ENCODE assay signal across 1 cellular context in the genomic region with DNA sequence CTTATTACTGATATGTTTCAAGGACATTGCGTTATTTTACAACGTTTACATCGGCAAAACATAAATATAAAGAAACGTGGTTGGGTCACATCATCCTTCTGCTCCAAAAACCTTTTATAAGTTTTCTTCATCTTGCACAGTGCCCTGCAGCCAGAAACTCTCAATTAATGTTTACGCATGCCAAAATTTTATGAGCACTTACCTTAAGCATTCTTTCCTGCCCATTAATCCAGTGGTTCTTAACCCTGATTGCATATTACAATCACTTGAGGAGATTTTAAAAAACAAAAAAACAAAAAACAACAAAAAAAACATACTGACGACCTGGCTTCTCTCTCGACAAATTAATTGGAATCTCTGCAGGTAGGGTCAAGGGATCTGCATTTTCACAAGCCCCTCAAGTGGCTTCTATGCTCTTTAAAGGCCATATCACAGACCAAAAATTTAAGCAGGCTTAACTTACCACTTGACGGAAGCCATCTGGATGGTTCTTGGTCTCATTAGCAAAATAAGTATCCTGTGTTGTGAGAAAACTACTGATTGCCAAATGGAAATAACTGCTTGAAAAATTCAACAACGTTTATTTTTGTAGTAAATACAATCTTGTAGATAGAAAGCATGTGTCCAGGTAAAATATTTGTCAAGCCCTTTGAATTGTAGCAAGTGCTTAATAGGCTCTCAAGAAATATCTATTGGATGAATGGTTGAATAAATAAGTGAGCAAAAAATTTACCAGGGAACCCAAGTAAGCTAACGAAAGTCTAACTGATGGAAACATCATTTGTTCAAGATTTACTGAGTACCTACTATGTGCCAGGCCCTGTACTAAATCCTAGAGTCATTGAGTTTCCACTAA.
TF ChIP-seq lines count a peak whose summit lies in the region.

No MANE protein-coding gene starts in this region.

TF ChIP-seq in H1, 55 proteins besides CTCF, POLR2A, EP300 and RAD21 (continued from another document):
- TF ChIP-seq, protein P1, sequence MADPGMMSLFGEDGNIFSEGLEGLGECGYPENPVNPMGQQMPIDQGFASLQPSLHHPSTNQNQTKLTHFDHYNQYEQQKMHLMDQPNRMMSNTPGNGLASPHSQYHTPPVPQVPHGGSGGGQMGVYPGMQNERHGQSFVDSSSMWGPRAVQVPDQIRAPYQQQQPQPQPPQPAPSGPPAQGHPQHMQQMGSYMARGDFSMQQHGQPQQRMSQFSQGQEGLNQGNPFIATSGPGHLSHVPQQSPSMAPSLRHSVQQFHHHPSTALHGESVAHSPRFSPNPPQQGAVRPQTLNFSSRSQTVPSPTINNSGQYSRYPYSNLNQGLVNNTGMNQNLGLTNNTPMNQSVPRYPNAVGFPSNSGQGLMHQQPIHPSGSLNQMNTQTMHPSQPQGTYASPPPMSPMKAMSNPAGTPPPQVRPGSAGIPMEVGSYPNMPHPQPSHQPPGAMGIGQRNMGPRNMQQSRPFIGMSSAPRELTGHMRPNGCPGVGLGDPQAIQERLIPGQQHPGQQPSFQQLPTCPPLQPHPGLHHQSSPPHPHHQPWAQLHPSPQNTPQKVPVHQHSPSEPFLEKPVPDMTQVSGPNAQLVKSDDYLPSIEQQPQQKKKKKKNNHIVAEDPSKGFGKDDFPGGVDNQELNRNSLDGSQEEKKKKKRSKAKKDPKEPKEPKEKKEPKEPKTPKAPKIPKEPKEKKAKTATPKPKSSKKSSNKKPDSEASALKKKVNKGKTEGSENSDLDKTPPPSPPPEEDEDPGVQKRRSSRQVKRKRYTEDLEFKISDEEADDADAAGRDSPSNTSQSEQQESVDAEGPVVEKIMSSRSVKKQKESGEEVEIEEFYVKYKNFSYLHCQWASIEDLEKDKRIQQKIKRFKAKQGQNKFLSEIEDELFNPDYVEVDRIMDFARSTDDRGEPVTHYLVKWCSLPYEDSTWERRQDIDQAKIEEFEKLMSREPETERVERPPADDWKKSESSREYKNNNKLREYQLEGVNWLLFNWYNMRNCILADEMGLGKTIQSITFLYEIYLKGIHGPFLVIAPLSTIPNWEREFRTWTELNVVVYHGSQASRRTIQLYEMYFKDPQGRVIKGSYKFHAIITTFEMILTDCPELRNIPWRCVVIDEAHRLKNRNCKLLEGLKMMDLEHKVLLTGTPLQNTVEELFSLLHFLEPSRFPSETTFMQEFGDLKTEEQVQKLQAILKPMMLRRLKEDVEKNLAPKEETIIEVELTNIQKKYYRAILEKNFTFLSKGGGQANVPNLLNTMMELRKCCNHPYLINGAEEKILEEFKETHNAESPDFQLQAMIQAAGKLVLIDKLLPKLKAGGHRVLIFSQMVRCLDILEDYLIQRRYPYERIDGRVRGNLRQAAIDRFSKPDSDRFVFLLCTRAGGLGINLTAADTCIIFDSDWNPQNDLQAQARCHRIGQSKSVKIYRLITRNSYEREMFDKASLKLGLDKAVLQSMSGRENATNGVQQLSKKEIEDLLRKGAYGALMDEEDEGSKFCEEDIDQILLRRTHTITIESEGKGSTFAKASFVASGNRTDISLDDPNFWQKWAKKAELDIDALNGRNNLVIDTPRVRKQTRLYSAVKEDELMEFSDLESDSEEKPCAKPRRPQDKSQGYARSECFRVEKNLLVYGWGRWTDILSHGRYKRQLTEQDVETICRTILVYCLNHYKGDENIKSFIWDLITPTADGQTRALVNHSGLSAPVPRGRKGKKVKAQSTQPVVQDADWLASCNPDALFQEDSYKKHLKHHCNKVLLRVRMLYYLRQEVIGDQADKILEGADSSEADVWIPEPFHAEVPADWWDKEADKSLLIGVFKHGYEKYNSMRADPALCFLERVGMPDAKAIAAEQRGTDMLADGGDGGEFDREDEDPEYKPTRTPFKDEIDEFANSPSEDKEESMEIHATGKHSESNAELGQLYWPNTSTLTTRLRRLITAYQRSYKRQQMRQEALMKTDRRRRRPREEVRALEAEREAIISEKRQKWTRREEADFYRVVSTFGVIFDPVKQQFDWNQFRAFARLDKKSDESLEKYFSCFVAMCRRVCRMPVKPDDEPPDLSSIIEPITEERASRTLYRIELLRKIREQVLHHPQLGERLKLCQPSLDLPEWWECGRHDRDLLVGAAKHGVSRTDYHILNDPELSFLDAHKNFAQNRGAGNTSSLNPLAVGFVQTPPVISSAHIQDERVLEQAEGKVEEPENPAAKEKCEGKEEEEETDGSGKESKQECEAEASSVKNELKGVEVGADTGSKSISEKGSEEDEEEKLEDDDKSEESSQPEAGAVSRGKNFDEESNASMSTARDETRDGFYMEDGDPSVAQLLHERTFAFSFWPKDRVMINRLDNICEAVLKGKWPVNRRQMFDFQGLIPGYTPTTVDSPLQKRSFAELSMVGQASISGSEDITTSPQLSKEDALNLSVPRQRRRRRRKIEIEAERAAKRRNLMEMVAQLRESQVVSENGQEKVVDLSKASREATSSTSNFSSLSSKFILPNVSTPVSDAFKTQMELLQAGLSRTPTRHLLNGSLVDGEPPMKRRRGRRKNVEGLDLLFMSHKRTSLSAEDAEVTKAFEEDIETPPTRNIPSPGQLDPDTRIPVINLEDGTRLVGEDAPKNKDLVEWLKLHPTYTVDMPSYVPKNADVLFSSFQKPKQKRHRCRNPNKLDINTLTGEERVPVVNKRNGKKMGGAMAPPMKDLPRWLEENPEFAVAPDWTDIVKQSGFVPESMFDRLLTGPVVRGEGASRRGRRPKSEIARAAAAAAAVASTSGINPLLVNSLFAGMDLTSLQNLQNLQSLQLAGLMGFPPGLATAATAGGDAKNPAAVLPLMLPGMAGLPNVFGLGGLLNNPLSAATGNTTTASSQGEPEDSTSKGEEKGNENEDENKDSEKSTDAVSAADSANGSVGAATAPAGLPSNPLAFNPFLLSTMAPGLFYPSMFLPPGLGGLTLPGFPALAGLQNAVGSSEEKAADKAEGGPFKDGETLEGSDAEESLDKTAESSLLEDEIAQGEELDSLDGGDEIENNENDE (IDR thresholded peaks at IDR 0.05; ENCODE audit: insufficient replicate concordance, low read length), result no peak
- TF ChIP-seq, protein P2, sequence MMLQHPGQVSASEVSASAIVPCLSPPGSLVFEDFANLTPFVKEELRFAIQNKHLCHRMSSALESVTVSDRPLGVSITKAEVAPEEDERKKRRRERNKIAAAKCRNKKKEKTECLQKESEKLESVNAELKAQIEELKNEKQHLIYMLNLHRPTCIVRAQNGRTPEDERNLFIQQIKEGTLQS (IDR thresholded peaks at IDR 0.05; ENCODE audit: insufficient read depth, low read depth, low read length), result no peak
- TF ChIP-seq TBP (IDR thresholded peaks at IDR 0.05; ENCODE audit: low read depth, low read length) (no peak), MAFK (IDR thresholded peaks at IDR 0.05; ENCODE audit: low read depth, low read length) (no peak), CHD1 (IDR thresholded peaks at IDR 0.05; ENCODE audit: low read depth, low read length) (no peak), EZH2 (IDR thresholded peaks at IDR 0.05; ENCODE audit: low read depth, low read length, severe bottlenecking) (no peak), TAF1 (IDR thresholded peaks at IDR 0.05; ENCODE audit: low read depth, low read length) (no peak)
